Comparison of ENCODE assay signal across 10 cellular contexts in the genomic region with DNA sequence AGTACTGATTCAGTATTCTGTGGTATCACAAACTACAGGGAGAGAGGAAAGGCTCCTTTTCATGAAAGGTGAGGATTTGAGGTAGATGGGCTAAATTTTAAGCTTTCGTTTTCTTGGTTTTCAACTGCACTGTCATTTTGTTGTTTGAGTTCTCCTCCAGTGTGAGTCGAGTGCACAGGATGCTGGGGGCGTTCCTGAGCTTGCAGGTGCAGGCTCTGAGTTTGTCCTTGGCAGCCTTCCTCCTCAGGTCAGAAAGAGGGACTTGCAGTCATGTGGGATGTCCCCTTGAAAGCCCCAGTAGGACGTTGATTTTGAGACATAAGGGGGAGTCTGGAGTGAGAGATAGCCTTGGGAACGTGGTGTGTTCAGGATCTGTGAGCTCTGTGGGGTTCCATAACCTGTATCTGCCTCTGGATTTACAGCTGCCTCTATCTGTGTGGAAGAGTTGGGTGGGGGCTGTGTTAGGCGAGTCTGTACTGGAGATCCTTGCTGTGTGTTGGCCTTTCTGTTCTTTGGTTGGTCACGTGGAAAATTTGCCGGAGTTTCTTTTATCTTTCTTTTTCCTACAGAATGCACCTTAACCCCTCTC. TPM values are rescaled to one million over a fixed set of nuclear protein-coding genes. Genes with fewer than 3 reads are reported as not detected.
DNase-seq lines count a peak whose midpoint lies in the region; ATAC-seq, FAIRE-seq and TF ChIP-seq lines count a peak whose summit lies in the region.
"Had no signal": no experiment of that assay in that cellular context is flagged by ENCODE, and none has a peak within 500 bp of the region (broad histone marks: within the 10 kb centered on the region; RNA-seq: fewer than 3 reads in every experiment).

No MANE protein-coding gene starts in this region.

- peak; percentile 74 for FAIRE-seq in GM12891 (lab: Jason Lieb, UNC)

- DNase-seq in GM12891 (ENCODE audit: insufficient read length, low spot score) (no peak), Calu3 (no peak), NCI-H1694 (lab: John Stamatoyannopoulos, UW) (no peak), iPS-NIHi11 (ENCODE audit: low spot score) (no peak)
- peak; percentile 80 for DNase-seq in activated CD4-positive, alpha-beta T cell treated with anti-CD3 and anti-CD28 coated beads, Interleukin-2, amount 10 ng/mL, durations not matched to agents 24 days and 14 days
- DNase-seq in naive thymus-derived CD8-positive, alpha-beta T cell = peak in 5 of 10 donors; percentile 10 to 53 (median 21)
- DNase-seq: DND-41, NCI-H2029 had no signal

- H3K27me3 Mint-ChIP-seq in activated CD4-positive, alpha-beta T cell treated with anti-CD3 and anti-CD28 coated beads, Interleukin-2, amount 10 ng/mL, durations not matched to agents 24 days and 14 days = no peaks in the 10 kb centered on the region
- no peaks in the 10 kb centered on the region for H3K27me3 Mint-ChIP-seq in naive thymus-derived CD8-positive, alpha-beta T cell
- H3K27me3 Mint-ChIP-seq in Calu3 (ENCODE audit: unreplicated experiment) = no peaks in the 10 kb centered on the region

- H3K4me3 Mint-ChIP-seq in activated CD4-positive, alpha-beta T cell treated with anti-CD3 and anti-CD28 coated beads, Interleukin-2, amount 10 ng/mL, durations not matched to agents 24 days and 14 days = peak overlapping the region; percentile 72
- peak overlapping the region; percentile 55 to 76 (median 70) for H3K4me3 Mint-ChIP-seq in naive thymus-derived CD8-positive, alpha-beta T cell
- no peak overlapping the region for H3K4me3 Mint-ChIP-seq in Calu3 (ENCODE audit: low read depth, unreplicated experiment)

- no peaks in the 10 kb centered on the region for H3K9me3 Mint-ChIP-seq in activated CD4-positive, alpha-beta T cell treated with anti-CD3 and anti-CD28 coated beads, Interleukin-2, amount 10 ng/mL, durations not matched to agents 24 days and 14 days
- H3K9me3 Mint-ChIP-seq in naive thymus-derived CD8-positive, alpha-beta T cell = no peaks in the 10 kb centered on the region
- H3K9me3 Mint-ChIP-seq in Calu3 (ENCODE audit: low read depth, unreplicated experiment) = no peaks in the 10 kb centered on the region

- H3K36me3 Mint-ChIP-seq in activated CD4-positive, alpha-beta T cell treated with anti-CD3 and anti-CD28 coated beads, Interleukin-2, amount 10 ng/mL, durations not matched to agents 24 days and 14 days (ENCODE audit: low read depth) = peaks cover 21% of the 10 kb centered on the region
- H3K36me3 Mint-ChIP-seq in naive thymus-derived CD8-positive, alpha-beta T cell = peaks cover 0 to 24% (median 12%) of the 10 kb centered on the region in 3 donors
- peaks cover 21% of the 10 kb centered on the region for H3K36me3 Mint-ChIP-seq in Calu3 (ENCODE audit: insufficient read depth, unreplicated experiment)

- TF ChIP-seq POLR2A in GM12891 (IDR thresholded peaks at IDR 0.05; ENCODE audit: low read depth, low read length) = peak; percentile 42; the same call in 1 of the 2 replicates

- peak overlapping the region; percentile 90 for H3K27ac Mint-ChIP-seq in activated CD4-positive, alpha-beta T cell treated with anti-CD3 and anti-CD28 coated beads, Interleukin-2, amount 10 ng/mL, durations not matched to agents 24 days and 14 days
- H3K27ac Mint-ChIP-seq in naive thymus-derived CD8-positive, alpha-beta T cell = peak overlapping the region; percentile 76 to 95 (median 88)
- no peak overlapping the region for H3K27ac Mint-ChIP-seq in Calu3 (ENCODE audit: unreplicated experiment)

- BruUV-seq in Calu3 (replicated peaks; lab: Mats Ljungman, UMichigan) = no TSS peak

- CTCF ChIA-PET in Calu3 (lab: Charles Lee) = interaction anchor here (0.5 to 0.7 kb wide), 2 partner anchors 15 to 201 kb away, joined by 3 read pairs; no protein-coding TSS in a partner anchor

- peaks cover 35% of the 10 kb centered on the region for H3K4me1 Mint-ChIP-seq in activated CD4-positive, alpha-beta T cell treated with anti-CD3 and anti-CD28 coated beads, Interleukin-2, amount 10 ng/mL, durations not matched to agents 24 days and 14 days
- H3K4me1 Mint-ChIP-seq in naive thymus-derived CD8-positive, alpha-beta T cell = peaks cover 22 to 39% (median 37%) of the 10 kb centered on the region in 4 donors
- H3K4me1 Mint-ChIP-seq in Calu3 (ENCODE audit: low read depth, unreplicated experiment) = peaks cover 37% of the 10 kb centered on the region

- POLR2A ChIA-PET in naive thymus-derived CD8-positive, alpha-beta T cell (lab: Charles Lee) = interaction anchor here (0.7 to 1.2 kb wide), 4 partner anchors 12 to 69 kb away, joined by 3 to 4 read pairs (median 3); a partner anchor contains a TSS

- no peak for TF ChIP-seq CTCF in Calu3 (IDR thresholded peaks at IDR 0.05; ENCODE audit: unreplicated experiment)

- intact Hi-C loops in activated CD4-positive, alpha-beta T cell treated with anti-CD3 and anti-CD28 coated beads, Interleukin-2, amount 10 ng/mL, durations not matched to agents 24 days and 14 days (cut with micrococcal nuclease) = no loop called here
- intact Hi-C loops in Calu3 (cut with micrococcal nuclease; ENCODE audit: unreplicated experiment) = no loop called here

- ATAC-seq in GM21529 (IDR thresholded peaks at IDR 0.05; ENCODE audit: unreplicated experiment) = peak; percentile 67
- ATAC-seq in naive thymus-derived CD8-positive, alpha-beta T cell = peak; percentile 83 to 90
- ATAC-seq in GM18519 (IDR thresholded peaks at IDR 0.05; ENCODE audit: low FRiP score, unreplicated experiment) = no peak

TF ChIP-seq in GM12891, 5 proteins besides CTCF, POLR2A, EP300 and RAD21:
- TF ChIP-seq POLR2AphosphoS5 (IDR thresholded peaks at IDR 0.05; ENCODE audit: low read depth, low read length) (no peak), SPI1 (IDR thresholded peaks at IDR 0.05; ENCODE audit: low read depth, low read length) (no peak), POU2F2 (IDR thresholded peaks at IDR 0.05; ENCODE audit: low read depth, low read length) (no peak), TAF1 (IDR thresholded peaks at IDR 0.05; ENCODE audit: low read depth, low read length) (no peak), PAX5 (IDR thresholded peaks at IDR 0.05; ENCODE audit: insufficient read depth, low read length, severe bottlenecking) (no peak)

RNA-seq across cellular contexts. Expression of a gene that starts 33.7 kb away (rescaled TPM):
- polyA plus RNA-seq in GM12891 (2012; ENCODE audit: low read depth, missing spikeins) = 22.6 TPM
- 63.2 and 69.3 TPM in 2 replicates for total RNA-seq in activated CD4-positive, alpha-beta T cell treated with anti-CD3 and anti-CD28 coated beads, Interleukin-2, amount 10 ng/mL, durations not matched to agents 24 days and 14 days
- total RNA-seq in naive thymus-derived CD8-positive, alpha-beta T cell = 10 to 100 TPM; 43.9 to 47.9 TPM
- 10 to 100 TPM in 2 of 3 donors, 1 to 10 TPM in 1; 9.4 to 10.8 (median 10.3) TPM for polyA plus RNA-seq in naive thymus-derived CD8-positive, alpha-beta T cell
- 130 and 147 TPM in 2 replicates for total RNA-seq in Calu3 (2022)

RNA-seq across cellular contexts. Expression of a gene that starts 34.0 kb away (rescaled TPM):
- polyA plus RNA-seq in GM12891 (2012; ENCODE audit: low read depth, missing spikeins) = 7.8 TPM
- 7.3 and 7.5 TPM in 2 replicates for total RNA-seq in activated CD4-positive, alpha-beta T cell treated with anti-CD3 and anti-CD28 coated beads, Interleukin-2, amount 10 ng/mL, durations not matched to agents 24 days and 14 days
- 10 to 100 TPM; 23.3 to 28.2 TPM for total RNA-seq in naive thymus-derived CD8-positive, alpha-beta T cell
- 10 to 100 TPM; 16.7 to 34.0 (median 21.1) TPM for polyA plus RNA-seq in naive thymus-derived CD8-positive, alpha-beta T cell
- 31.8 and 35.0 TPM in 2 replicates for total RNA-seq in Calu3 (2022)
